In the genomic region with DNA sequence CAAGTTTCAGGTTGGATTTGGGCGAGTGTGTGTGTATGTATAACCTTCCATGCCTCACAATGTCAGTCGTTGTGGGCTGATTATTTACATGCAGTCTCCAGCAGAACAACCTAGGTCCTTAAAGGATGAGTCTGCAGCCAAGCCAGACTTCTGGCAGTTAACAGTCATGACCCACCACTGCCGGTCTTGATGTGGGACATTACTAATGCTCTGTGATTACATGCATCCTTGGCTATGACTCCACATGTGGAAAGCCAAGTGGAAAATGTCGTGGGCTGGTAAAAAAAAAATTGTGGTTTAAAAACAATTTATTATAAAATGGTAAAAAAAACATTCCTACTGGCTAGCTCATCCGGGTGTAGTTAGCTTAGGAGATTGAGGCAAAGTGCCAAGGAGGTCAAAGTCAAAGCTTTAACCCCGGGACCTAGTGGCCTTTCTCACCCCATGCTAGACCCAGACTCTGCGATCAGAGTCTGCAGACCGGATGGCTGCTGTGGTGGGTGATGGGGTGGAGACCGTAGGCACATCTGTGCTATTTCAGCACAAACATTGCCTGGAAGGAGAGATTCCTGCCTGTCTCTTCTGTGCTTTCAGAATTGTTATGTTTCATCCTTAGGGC, we compare ENCODE assay signal across 10 cellular contexts. TPM values are rescaled to one million over a fixed set of nuclear protein-coding genes. Genes with fewer than 3 reads are reported as not detected.
DNase-seq lines count a peak whose midpoint lies in the region; ATAC-seq and TF ChIP-seq lines count a peak whose summit lies in the region.
"Had no signal": no experiment of that assay in that cellular context is flagged by ENCODE, and none has a peak within 500 bp of the region (broad histone marks: within the 10 kb centered on the region; RNA-seq: fewer than 3 reads in every experiment).

No MANE protein-coding gene starts in this region.

- H3K27ac ChIP-seq in heart right ventricle, result peak overlapping the region in 8 of 10 donors; percentile 17 to 81 (median 52)
- H3K27ac ChIP-seq: parathyroid adenoma had no signal

- DNase-seq in NCI-H2196 (lab: John Stamatoyannopoulos, UW; ENCODE audit: unreplicated experiment) (peak; percentile 33), NCI-H2196 treated with DMSO at 0.1 percent for 48 hours (lab: John Stamatoyannopoulos, UW; ENCODE audit: unreplicated experiment) (no peak), heart right ventricle (peak in 1 of 2 donors; percentile 29), nucleus accumbens (lab: John Stamatoyannopoulos, UW) (no peak), NCI-H187 treated with DMSO at 0.1 percent for 48 hours (lab: John Stamatoyannopoulos, UW) (no peak)
- no peak for DNase-seq in activated T-helper 2 cell treated with anti-CD3 and anti-CD28 coated beads, Interferon-gamma antibody, Interleukin-2, Interleukin-4, amounts not matched to agents 10 μg/mL and 5 μg/mL and 100 μg/mL, durations not matched to agents 14 hours and 24 hours and 36 hours (ENCODE audit: low spot score)
- DNase-seq in stimulated activated effector memory CD8-positive, alpha-beta T cell treated with anti-CD3 and anti-CD28 coated beads, Interleukin-12 subunit alpha, Interleukin-12 subunit beta, amount 100 ng/mL, for 72 hours (ENCODE audit: low spot score in 2 of 2), result no peak
- DNase-seq: AML-193 had no signal

- intact Hi-C loops in activated T-helper 2 cell treated with anti-CD3 and anti-CD28 coated beads, Interferon-gamma antibody, Interleukin-2, Interleukin-4, amounts not matched to agents 10 μg/mL and 5 μg/mL and 100 μg/mL, durations not matched to agents 14 hours and 24 hours and 36 hours (cut with micrococcal nuclease), result no loop called here
- intact Hi-C loops in heart right ventricle (cut with DNase I), result loop anchor here in 4 of 10 donors (5.0 to 10.0 kb wide), 2 partner anchors 61 to 67 kb away; no protein-coding TSS in a partner anchor

- no peak overlapping the region for H3K4me3 ChIP-seq in heart right ventricle

- ATAC-seq in heart right ventricle (peak; percentile 53 to 88 (median 77)), GM21576 (IDR thresholded peaks at IDR 0.05; ENCODE audit: unreplicated experiment) (no peak)
- ATAC-seq in stimulated activated effector memory CD8-positive, alpha-beta T cell treated with anti-CD3 and anti-CD28 coated beads, Interleukin-12 subunit alpha, Interleukin-12 subunit beta, amount 100 ng/mL, for 72 hours, result peak; percentile 70

- no peaks in the 10 kb centered on the region for H3K27me3 ChIP-seq in heart right ventricle

- H3K9me3 Mint-ChIP-seq in activated T-helper 2 cell treated with anti-CD3 and anti-CD28 coated beads, Interferon-gamma antibody, Interleukin-2, Interleukin-4, amounts not matched to agents 10 μg/mL and 5 μg/mL and 100 μg/mL, durations not matched to agents 14 hours and 24 hours and 36 hours, result no peaks in the 10 kb centered on the region
- no peaks in the 10 kb centered on the region for H3K9me3 Mint-ChIP-seq in stimulated activated effector memory CD8-positive, alpha-beta T cell treated with anti-CD3 and anti-CD28 coated beads, Interleukin-12 subunit alpha, Interleukin-12 subunit beta, amount 100 ng/mL, for 72 hours

- peaks cover 58% of the 10 kb centered on the region for H3K4me1 Mint-ChIP-seq in activated T-helper 2 cell treated with anti-CD3 and anti-CD28 coated beads, Interferon-gamma antibody, Interleukin-2, Interleukin-4, amounts not matched to agents 10 μg/mL and 5 μg/mL and 100 μg/mL, durations not matched to agents 14 hours and 24 hours and 36 hours (ENCODE audit: low read depth)
- H3K4me1 Mint-ChIP-seq in stimulated activated effector memory CD8-positive, alpha-beta T cell treated with anti-CD3 and anti-CD28 coated beads, Interleukin-12 subunit alpha, Interleukin-12 subunit beta, amount 100 ng/mL, for 72 hours, result peaks cover 38% of the 10 kb centered on the region

- peaks cover 0 to 53% (median 25%) of the 10 kb centered on the region in 9 donors for H3K4me1 ChIP-seq in heart right ventricle
- H3K4me1 ChIP-seq: parathyroid adenoma had no signal

- no peak for TF ChIP-seq CTCF in heart right ventricle (IDR thresholded peaks at IDR 0.05)

- H3K36me3 ChIP-seq in heart right ventricle, result peaks cover 0 to 7% (median 0%) of the 10 kb centered on the region in 9 donors

- 36 to 54% methylated on average over 9 of the region's 9 CpGs for WGBS in heart right ventricle, 2 donors

- no peaks in the 10 kb centered on the region for H3K27me3 Mint-ChIP-seq in activated T-helper 2 cell treated with anti-CD3 and anti-CD28 coated beads, Interferon-gamma antibody, Interleukin-2, Interleukin-4, amounts not matched to agents 10 μg/mL and 5 μg/mL and 100 μg/mL, durations not matched to agents 14 hours and 24 hours and 36 hours (ENCODE audit: low read depth)

- H3K9me3 ChIP-seq in heart right ventricle, result no peaks in the 10 kb centered on the region

- no peak overlapping the region for H3K4me3 Mint-ChIP-seq in activated T-helper 2 cell treated with anti-CD3 and anti-CD28 coated beads, Interferon-gamma antibody, Interleukin-2, Interleukin-4, amounts not matched to agents 10 μg/mL and 5 μg/mL and 100 μg/mL, durations not matched to agents 14 hours and 24 hours and 36 hours (ENCODE audit: low read depth)
- no peak overlapping the region for H3K4me3 Mint-ChIP-seq in stimulated activated effector memory CD8-positive, alpha-beta T cell treated with anti-CD3 and anti-CD28 coated beads, Interleukin-12 subunit alpha, Interleukin-12 subunit beta, amount 100 ng/mL, for 72 hours

- H3K27ac Mint-ChIP-seq in activated T-helper 2 cell treated with anti-CD3 and anti-CD28 coated beads, Interferon-gamma antibody, Interleukin-2, Interleukin-4, amounts not matched to agents 10 μg/mL and 5 μg/mL and 100 μg/mL, durations not matched to agents 14 hours and 24 hours and 36 hours, result peak overlapping the region; percentile 65
- peak overlapping the region; percentile 70 for H3K27ac Mint-ChIP-seq in stimulated activated effector memory CD8-positive, alpha-beta T cell treated with anti-CD3 and anti-CD28 coated beads, Interleukin-12 subunit alpha, Interleukin-12 subunit beta, amount 100 ng/mL, for 72 hours

- H3K36me3 Mint-ChIP-seq in activated T-helper 2 cell treated with anti-CD3 and anti-CD28 coated beads, Interferon-gamma antibody, Interleukin-2, Interleukin-4, amounts not matched to agents 10 μg/mL and 5 μg/mL and 100 μg/mL, durations not matched to agents 14 hours and 24 hours and 36 hours (ENCODE audit: low read depth), result peaks cover 18% of the 10 kb centered on the region
- peaks cover 10% of the 10 kb centered on the region for H3K36me3 Mint-ChIP-seq in stimulated activated effector memory CD8-positive, alpha-beta T cell treated with anti-CD3 and anti-CD28 coated beads, Interleukin-12 subunit alpha, Interleukin-12 subunit beta, amount 100 ng/mL, for 72 hours

RNA-seq across cellular contexts. Expression of a gene that starts 6.8 kb away (rescaled TPM):
- 0.21 and 0.64 TPM in 2 replicates for total RNA-seq in activated T-helper 2 cell treated with anti-CD3 and anti-CD28 coated beads, Interferon-gamma antibody, Interleukin-2, Interleukin-4, amounts not matched to agents 10 μg/mL and 5 μg/mL and 100 μg/mL, durations not matched to agents 14 hours and 24 hours and 36 hours
- 10 to 100 TPM in 3 of 10 donors, 1 to 10 TPM in 4, under 1 TPM in 3; 0.32 to 99.0 (median 2.2) TPM for total RNA-seq in heart right ventricle
- 10 to 100 TPM in 1 of 2 donors, 1 to 10 TPM in 1; 5.4 to 23.3 TPM for polyA plus RNA-seq in heart right ventricle

RNA-seq across cellular contexts. Expression of a gene that starts 53.0 kb away (rescaled TPM):
- 25.8 and 27.2 TPM in 2 replicates for total RNA-seq in activated T-helper 2 cell treated with anti-CD3 and anti-CD28 coated beads, Interferon-gamma antibody, Interleukin-2, Interleukin-4, amounts not matched to agents 10 μg/mL and 5 μg/mL and 100 μg/mL, durations not matched to agents 14 hours and 24 hours and 36 hours
- 10 to 100 TPM in 1 of 10 donors, 1 to 10 TPM in 9; 2.5 to 10.0 (median 3.2) TPM for total RNA-seq in heart right ventricle
- polyA plus RNA-seq in heart right ventricle, result 1 to 10 TPM; 3.4 to 5.6 TPM
